ENCODE assay signal across 26 cellular contexts in the genomic region with DNA sequence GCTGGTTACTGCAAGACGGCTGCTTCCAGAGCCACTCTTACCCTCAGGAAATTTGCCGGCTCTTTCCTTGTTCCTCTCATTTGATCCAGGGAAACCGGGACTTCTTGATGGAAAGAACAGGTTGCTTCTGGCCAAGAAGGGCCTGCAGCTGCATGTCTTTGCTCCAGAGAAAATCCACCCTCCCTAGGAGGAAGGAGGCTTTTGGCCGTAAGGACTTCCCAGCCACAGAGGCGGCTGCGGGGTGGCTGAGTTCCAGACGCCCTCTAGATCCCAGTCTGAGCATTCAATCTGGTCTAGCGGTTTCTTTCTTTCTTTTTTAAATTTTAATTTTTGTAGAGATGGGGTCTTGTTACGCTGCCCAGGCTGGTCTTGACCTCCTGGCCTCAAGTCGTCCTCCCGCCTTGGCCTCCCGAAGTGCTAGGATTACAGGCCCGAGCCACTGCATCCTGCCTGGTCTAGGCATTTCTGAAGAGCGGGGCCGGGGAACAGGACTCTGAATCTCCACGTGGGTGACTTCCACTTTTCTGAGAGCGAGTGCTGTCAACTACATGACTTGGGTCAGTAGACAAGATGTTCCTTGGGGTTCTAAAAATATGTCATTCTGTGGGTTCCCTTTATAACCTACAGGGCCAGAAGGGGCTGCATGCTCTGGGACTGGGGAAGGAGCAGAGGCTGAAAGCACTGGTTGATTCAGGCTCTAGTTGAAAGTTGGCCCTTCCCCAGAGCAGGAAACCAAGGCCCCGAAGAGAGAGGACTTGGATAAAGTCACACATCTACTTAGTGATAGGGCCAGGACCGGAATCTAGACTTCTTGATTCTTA. TPM values are rescaled to one million over a fixed set of nuclear protein-coding genes. Genes with fewer than 3 reads are reported as not detected.
DNase-seq lines count a peak whose midpoint lies in the region; ATAC-seq and TF ChIP-seq lines count a peak whose summit lies in the region.
"Had no signal": no experiment of that assay in that cellular context is flagged by ENCODE, and none has a peak within 500 bp of the region (broad histone marks: within the 10 kb centered on the region; RNA-seq: fewer than 3 reads in every experiment).

No MANE protein-coding gene starts in this region.

- no peaks in the 10 kb centered on the region for H3K9me3 Mint-ChIP-seq in MCF 10A (ENCODE audit: unreplicated experiment)
- H3K9me3 Mint-ChIP-seq: activated naive CD4-positive, alpha-beta T cell treated with anti-CD3 and anti-CD28 coated beads for 36 hours; activated T-cell treated with anti-CD3 and anti-CD28 coated beads, Interleukin-2, amount 50 U/mL, for 24 hours; effector memory CD8-positive, alpha-beta T cell had no signal

- no peak overlapping the region for H3K27ac Mint-ChIP-seq in MCF 10A (ENCODE audit: low read depth, unreplicated experiment)
- H3K27ac Mint-ChIP-seq: activated CD8-positive, alpha-beta T cell treated with anti-CD3 and anti-CD28 coated beads, Interleukin-2, amount 10 ng/mL, durations not matched to agents 7 days and 5 days; activated naive CD4-positive, alpha-beta T cell treated with anti-CD3 and anti-CD28 coated beads for 36 hours; activated T-cell treated with anti-CD3 and anti-CD28 coated beads, Interleukin-2, amount 50 U/mL, for 24 hours; effector memory CD8-positive, alpha-beta T cell had no signal

- H3K9me3 ChIP-seq in breast epithelium (no peaks in the 10 kb centered on the region), heart right ventricle (no peaks in the 10 kb centered on the region), osteoblast (ENCODE audit: low read depth, low read length) (no peaks in the 10 kb centered on the region)
- H3K9me3 ChIP-seq: BLaER1 treated with 17β-estradiol and CSF1 and Interleukin-3, amounts not matched to agents 10 nM and 100 nM; SJCRH30 had no signal

- POLR2A ChIA-PET in MCF 10A (lab: Yijun Ruan, JAX): no interaction called here

- H3K27me3 Mint-ChIP-seq in MCF 10A (ENCODE audit: insufficient read depth, unreplicated experiment): no peaks in the 10 kb centered on the region

- 55 to 59% methylated on average over 19 of the region's 19 CpGs for WGBS in heart right ventricle, 2 donors

- no peak for TF ChIP-seq POLR2A in breast epithelium (IDR thresholded peaks at IDR 0.05)

- H3K4me2 ChIP-seq in osteoblast (ENCODE audit: insufficient read depth, low read length): no peak overlapping the region
- H3K4me2 ChIP-seq: BLaER1 treated with 17β-estradiol and CSF1 and Interleukin-3, amounts not matched to agents 10 nM and 100 nM; hepatocyte had no signal

- peak overlapping the region in 1 of 3 donors; percentile 41 for H3K4me3 ChIP-seq in breast epithelium
- H3K4me3 ChIP-seq in heart right ventricle: peak overlapping the region in 1 of 10 donors; percentile 8
- H3K4me3 ChIP-seq in osteoblast (ENCODE audit: insufficient read depth, low read length): no peak overlapping the region
- H3K4me3 ChIP-seq: BLaER1 treated with 17β-estradiol and CSF1 and Interleukin-3, amounts not matched to agents 10 nM and 100 nM; hepatocyte; SJCRH30 had no signal

- no peak for DNase-seq in breast epithelium (ENCODE audit: low spot score in 2 of 2)
- no peak for DNase-seq in MCF 10A (ENCODE audit: unreplicated experiment)
- DNase-seq in heart right ventricle: peak in 1 of 2 donors; percentile 58
- DNase-seq in osteoblast (ENCODE audit: insufficient read length, low spot score, missing footprints): peak; percentile 68
- no peak for DNase-seq in stimulated activated naive CD4-positive, alpha-beta T cell treated with Interleukin-2 at 50 U/mL for 16 hours (lab: John Stamatoyannopoulos, UW)
- DNase-seq in NCI-H1105 treated with DMSO at 0.1 percent for 48 hours (lab: John Stamatoyannopoulos, UW): no peak
- DNase-seq: activated CD4-positive, CD25-positive, alpha-beta regulatory T cell; activated CD8-positive, alpha-beta T cell treated with anti-CD3 and anti-CD28 coated beads, Interleukin-2, amount 10 ng/mL, durations not matched to agents 7 days and 5 days; activated naive CD4-positive, alpha-beta T cell treated with anti-CD3 and anti-CD28 coated beads for 36 hours; activated T-cell treated with anti-CD3 and anti-CD28 coated beads, Interleukin-2, amount 50 U/mL, for 24 hours; Calu3; cerebellar nuclear complex; effector memory CD8-positive, alpha-beta T cell; Karpas-422; NCI-H146; NCI-H2171 treated with DMSO at 0.1 percent for 48 hours; OCI-M1; SJCRH30; stimulated activated naive CD8-positive, alpha-beta T cell treated with anti-CD3 and anti-CD28 coated beads, Interleukin-15, Interleukin-2, amounts not matched to agents 100 U/mL and 50 U/mL, for 24 hours; trophoblast cell had no signal

- H3K36me3 Mint-ChIP-seq in MCF 10A (ENCODE audit: insufficient read depth, unreplicated experiment): no peaks in the 10 kb centered on the region

- no peaks in the 10 kb centered on the region for H4K20me1 ChIP-seq in osteoblast (ENCODE audit: insufficient read depth, low read length)
- H4K20me1 ChIP-seq: BLaER1 treated with 17β-estradiol and CSF1 and Interleukin-3, amounts not matched to agents 10 nM and 100 nM had no signal

- no peak overlapping the region for H2AFZ ChIP-seq in osteoblast (ENCODE audit: low read length)
- H2AFZ ChIP-seq: hepatocyte had no signal

- peak overlapping the region; percentile 48 to 77 for H3K27ac ChIP-seq in breast epithelium
- H3K27ac ChIP-seq in heart right ventricle: peak overlapping the region; percentile 39 to 78 (median 63)
- H3K27ac ChIP-seq in osteoblast (ENCODE audit: low read depth, low read length): no peak overlapping the region
- H3K27ac ChIP-seq: BLaER1 treated with 17β-estradiol and CSF1 and Interleukin-3, amounts not matched to agents 10 nM and 100 nM; hepatocyte; SJCRH30 had no signal

- H3K27me3 ChIP-seq in breast epithelium: no peaks in the 10 kb centered on the region
- H3K27me3 ChIP-seq in heart right ventricle: no peaks in the 10 kb centered on the region
- H3K27me3 ChIP-seq in osteoblast (ENCODE audit: insufficient read depth, low read length): peaks cover 8% of the 10 kb centered on the region
- H3K27me3 ChIP-seq: BLaER1 treated with 17β-estradiol and CSF1 and Interleukin-3, amounts not matched to agents 10 nM and 100 nM; hepatocyte; SJCRH30 had no signal

- H3K4me1 Mint-ChIP-seq in MCF 10A (ENCODE audit: insufficient read depth, unreplicated experiment): peaks cover 9% of the 10 kb centered on the region

- BruUV-seq in MCF 10A (replicated peaks; lab: Mats Ljungman, UMichigan): no TSS peak

- no peaks in the 10 kb centered on the region for H3K36me3 ChIP-seq in breast epithelium
- peaks cover 0 to 23% (median 10%) of the 10 kb centered on the region in 9 donors for H3K36me3 ChIP-seq in heart right ventricle
- no peaks in the 10 kb centered on the region for H3K36me3 ChIP-seq in osteoblast (ENCODE audit: insufficient read depth, low read length)
- H3K36me3 ChIP-seq: BLaER1 treated with 17β-estradiol and CSF1 and Interleukin-3, amounts not matched to agents 10 nM and 100 nM; SJCRH30 had no signal

- no peak for TF ChIP-seq CTCF in breast epithelium (IDR thresholded peaks at IDR 0.05)
- no peak for TF ChIP-seq CTCF in MCF 10A (IDR thresholded peaks at IDR 0.05; ENCODE audit: unreplicated experiment)
- TF ChIP-seq CTCF in heart right ventricle (IDR thresholded peaks at IDR 0.05): peak in 3 of 9 donors; percentile 18 to 33 (median 21)
- no peak for TF ChIP-seq CTCF in osteoblast (IDR thresholded peaks at IDR 0.05; ENCODE audit: extremely low read depth, low read depth, low read length)

- ATAC-seq in heart right ventricle (peak in 6 of 8 donors; percentile 47 to 73 (median 68)), HG03280 (IDR thresholded peaks at IDR 0.05; ENCODE audit: unreplicated experiment) (no peak), HG03095 (IDR thresholded peaks at IDR 0.05; ENCODE audit: unreplicated experiment) (no peak)
- ATAC-seq: activated CD8-positive, alpha-beta T cell treated with anti-CD3 and anti-CD28 coated beads, Interleukin-2, amount 10 ng/mL, durations not matched to agents 7 days and 5 days; effector memory CD8-positive, alpha-beta T cell; stimulated activated naive CD8-positive, alpha-beta T cell treated with anti-CD3 and anti-CD28 coated beads, Interleukin-15, Interleukin-2, amounts not matched to agents 100 U/mL and 50 U/mL, for 24 hours had no signal

- CTCF ChIA-PET in MCF 10A (lab: Yijun Ruan, JAX): no interaction called here

- no peaks in the 10 kb centered on the region for H3K79me2 ChIP-seq in osteoblast (ENCODE audit: insufficient read depth, low read length)

- H3K4me1 ChIP-seq in breast epithelium (peaks cover 5 to 7% of the 10 kb centered on the region in 2 donors), heart right ventricle (peaks cover 19 to 74% (median 55%) of the 10 kb centered on the region in 9 donors), osteoblast (ENCODE audit: insufficient read depth, low read length) (no peaks in the 10 kb centered on the region)
- H3K4me1 ChIP-seq: SJCRH30 had no signal

- intact Hi-C loops in breast epithelium (cut with DNase I; ENCODE audit: low total_unique reads): no loop called here
- intact Hi-C loops in MCF 10A (cut with micrococcal nuclease): no loop called here
- intact Hi-C loops in heart right ventricle (cut with DNase I): loop anchor here in 4 of 10 donors (10.0 kb wide), 3 partner anchors 147 to 277 kb away; no protein-coding TSS in a partner anchor

- no peak overlapping the region for H3K4me3 Mint-ChIP-seq in MCF 10A (ENCODE audit: unreplicated experiment)
- H3K4me3 Mint-ChIP-seq: activated CD8-positive, alpha-beta T cell treated with anti-CD3 and anti-CD28 coated beads, Interleukin-2, amount 10 ng/mL, durations not matched to agents 7 days and 5 days; activated naive CD4-positive, alpha-beta T cell treated with anti-CD3 and anti-CD28 coated beads for 36 hours; activated T-cell treated with anti-CD3 and anti-CD28 coated beads, Interleukin-2, amount 50 U/mL, for 24 hours; effector memory CD8-positive, alpha-beta T cell had no signal

RNA-seq across cellular contexts. Expression of gene ADAMTS15, which starts 9.7 kb away (rescaled TPM):
- total RNA-seq in breast epithelium (10 to 100 TPM; 17.9 to 22.6 (median 21.9) TPM), MCF 10A (2022) (0.54 and 0.70 TPM in 2 replicates), heart right ventricle (10 to 100 TPM in 8 of 10 donors, 1 to 10 TPM in 2; 7.7 to 49.4 (median 14.2) TPM), osteoblast (2.1 and 4.3 TPM in 2 replicates)
- 10 to 100 TPM; 16.9 to 36.3 TPM for polyA plus RNA-seq in heart right ventricle
- total RNA-seq: activated naive CD4-positive, alpha-beta T cell treated with anti-CD3 and anti-CD28 coated beads for 36 hours had no signal

RNA-seq across cellular contexts. Expression of gene ADAMTS8, which starts 29.7 kb away (rescaled TPM):
- total RNA-seq in breast epithelium (1 to 10 TPM in 1 of 3 donors, under 1 TPM in 2; 0.32 to 2.0 (median 0.44) TPM), MCF 10A (2022) (not detected in 2 replicates), heart right ventricle (1 to 10 TPM in 5 of 10 donors, under 1 TPM in 5; 0.28 to 2.6 (median 1.1) TPM), osteoblast (under 0.01 TPM in 1 of 2 replicates, not detected in the other)
- 1 to 10 TPM in 1 of 2 donors, under 1 TPM in 1; 0.29 to 2.1 TPM for polyA plus RNA-seq in heart right ventricle
- total RNA-seq: A172; activated CD8-positive, alpha-beta T cell treated with anti-CD3 and anti-CD28 coated beads, Interleukin-2, amount 10 ng/mL, durations not matched to agents 7 days and 5 days; activated naive CD4-positive, alpha-beta T cell treated with anti-CD3 and anti-CD28 coated beads for 36 hours; Calu3; SJCRH30; T-helper 2 cell treated with Interferon-gamma antibody and Interleukin-4, amounts not matched to agents 100 ng/mL and 5 ng/mL, for 36 hours had no signal

Comparison
In these comparisons a context has a peak if more than half of its experiments do, and no peak if none do; other contexts are left out.
1. ATAC-seq: peak in heart right ventricle (6 of 8); none in HG03280 (single experiment) and HG03095 (single experiment).